In the genomic region with DNA sequence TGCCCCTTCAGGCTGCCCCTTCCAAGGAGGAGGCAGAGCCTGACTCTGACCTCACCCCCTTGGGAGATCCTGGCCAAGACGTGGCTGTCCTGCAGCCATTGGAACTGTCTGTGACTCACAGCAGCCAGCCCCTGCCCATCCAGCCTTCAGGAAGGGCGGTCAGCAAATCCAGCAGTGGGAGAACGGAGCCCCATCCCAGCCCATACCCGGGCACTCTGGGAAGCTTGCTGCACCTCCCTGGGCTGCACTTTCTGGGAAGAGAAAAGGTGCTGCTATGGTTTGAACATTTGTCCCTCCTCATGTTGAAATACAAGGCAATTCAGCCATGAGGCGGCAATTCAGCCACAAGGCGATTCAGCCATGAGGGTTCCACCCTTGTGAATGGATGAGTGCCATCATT, we compare ENCODE assay signal across 27 cellular contexts. TPM values are rescaled to one million over a fixed set of nuclear protein-coding genes. Genes with fewer than 3 reads are reported as not detected.
"Had no signal": no experiment of that assay in that cellular context is flagged by ENCODE, and none has a peak within 500 bp of the region (broad histone marks: within the 10 kb centered on the region; RNA-seq: fewer than 3 reads in every experiment).

No MANE protein-coding gene starts in this region.

- H3K9me3 ChIP-seq: suprapubic skin, testis, thoracic aorta, thyroid gland, tibial nerve, transverse colon, upper lobe of left lung, upper lobe of right lung, uterus, vagina had no signal

- H3K4me1 ChIP-seq: uterus, vagina had no signal

- ATAC-seq: stimulated activated effector memory CD8-positive, alpha-beta T cell treated with anti-CD3 and anti-CD28 coated beads, Interleukin-12 subunit alpha, Interleukin-12 subunit beta, amount 100 ng/mL, for 72 hours; stimulated activated memory B cell treated with anti-CD40 and anti-IgM and Interleukin-4, amounts not matched to agents 10 μg/mL and 1 μg/mL and 100 μg/mL, for 72 hours; stimulated activated naive B cell treated with anti-CD40 and anti-IgM and Interleukin-4, amounts not matched to agents 10 μg/mL and 1 μg/mL and 100 μg/mL, for 72 hours; stimulated activated naive CD8-positive, alpha-beta T cell treated with anti-CD3 and anti-CD28 coated beads, Interleukin-15, amount 100 ng/mL, for 72 hours; stimulated activated naive CD8-positive, alpha-beta T cell treated with anti-CD3 and anti-CD28 coated beads, Interleukin-15, Interleukin-2, amounts not matched to agents 100 U/mL and 50 U/mL, for 24 hours; upper lobe of right lung had no signal

- H3K27me3 ChIP-seq: testis, thyroid gland, upper lobe of left lung, uterus, vagina had no signal

- DNase-seq: stimulated activated CD4-positive, alpha-beta T cell treated with anti-CD3 and anti-CD28 coated beads, Interleukin-2, amount 100 ng/mL, for 48 hours; stimulated activated CD4-positive, alpha-beta T cell treated with anti-CD3 and anti-CD28 coated beads, Interleukin-4, amount 100 ng/mL, for 1 hour; stimulated activated CD4-positive, alpha-beta T cell treated with anti-CD3 and anti-CD28 coated beads, Interleukin-4, amount 100 ng/mL, for 24 hours; stimulated activated CD4-positive, alpha-beta T cell treated with anti-CD3 and anti-CD28 coated beads, Interleukin-4, amount 100 ng/mL, for 4 hours; stimulated activated CD8-positive, alpha-beta memory T cell treated with anti-CD3 and anti-CD28 coated beads, Interleukin-4, amount 100 ng/mL, for 48 hours; stimulated activated naive B cell treated with anti-CD40 and anti-IgM and Interleukin-4, amounts not matched to agents 10 μg/mL and 1 μg/mL and 100 μg/mL, for 72 hours; stimulated activated naive CD4-positive, alpha-beta T cell; stimulated activated naive CD4-positive, alpha-beta T cell treated with Interleukin-2 at 50 U/mL for 16 hours; stimulated activated naive CD8-positive, alpha-beta T cell treated with anti-CD3 and anti-CD28 coated beads, Interleukin-15, amount 100 ng/mL, for 72 hours; stimulated activated naive CD8-positive, alpha-beta T cell treated with anti-CD3 and anti-CD28 coated beads, Interleukin-15, Interleukin-2, amounts not matched to agents 100 U/mL and 50 U/mL, for 24 hours; stomach; substantia nigra; testis; thyroid gland; tibial artery; transverse colon; trophoblast cell; upper lobe of right lung; uterus had no signal

- H3K4me3 ChIP-seq: stomach, suprapubic skin, testis, thoracic aorta, thyroid gland, tibial artery, tibial nerve, transverse colon, upper lobe of left lung, upper lobe of right lung, uterus, vagina had no signal

- H3K27ac ChIP-seq: stomach, suprapubic skin, testis, thoracic aorta, thyroid gland, tibial artery, tibial nerve, transverse colon, upper lobe of left lung, upper lobe of right lung, uterus, vagina had no signal

RNA-seq across cellular contexts. Expression of a gene that starts 24.4 kb away (rescaled TPM):
- total RNA-seq: subcutaneous adipose tissue, thoracic aorta, vagina had no signal
